8 cellular contexts compared by ENCODE assay signal in the genomic region with DNA sequence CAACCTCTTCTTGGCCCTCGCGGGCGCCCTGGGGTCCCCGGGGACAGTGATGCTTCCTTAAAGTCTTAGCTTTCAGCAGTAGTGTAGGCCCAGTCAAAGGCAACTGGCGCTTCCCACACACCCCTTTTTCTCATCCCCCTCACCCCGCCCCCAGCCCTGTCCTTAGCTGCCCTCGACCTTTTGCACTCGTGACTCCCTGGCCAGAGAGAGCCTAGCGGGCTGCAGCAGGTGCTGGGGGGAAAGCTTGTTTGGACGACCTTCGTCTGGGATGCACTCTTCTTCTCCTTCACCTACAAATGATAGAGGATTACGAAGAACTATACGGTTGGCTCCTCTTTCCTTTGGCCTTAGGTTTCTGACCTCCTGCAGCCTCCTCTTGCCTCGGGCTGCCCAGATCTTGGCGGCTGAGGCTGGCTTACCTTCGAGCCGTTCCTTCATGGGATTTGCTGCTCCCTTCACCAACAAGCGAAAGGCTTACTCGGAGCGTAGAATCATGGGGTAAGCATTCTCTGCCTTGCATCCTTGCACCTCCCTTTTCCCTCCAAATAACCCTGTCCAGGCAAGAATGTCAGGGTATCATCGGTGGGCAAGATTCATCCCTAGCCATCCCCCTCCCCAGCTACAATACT. TPM values are rescaled to one million over a fixed set of nuclear protein-coding genes. Genes with fewer than 3 reads are reported as not detected.
DNase-seq lines count a peak whose midpoint lies in the region; ATAC-seq and TF ChIP-seq lines count a peak whose summit lies in the region.

No MANE protein-coding gene starts in this region.

- H3K4me1 Mint-ChIP-seq in natural killer cell, result peaks cover 9 to 20% of the 10 kb centered on the region in 2 donors

- no peaks in the 10 kb centered on the region for H3K79me2 ChIP-seq in PC-3 (ENCODE audit: low read length)

- no peaks in the 10 kb centered on the region for H3K27me3 Mint-ChIP-seq in natural killer cell (ENCODE audit: low read depth in 2 of 2)

- H3K9me2 ChIP-seq in PC-3 (replicated peaks; ENCODE audit: low read length), result no peaks in the 10 kb centered on the region

- H3K4me3 ChIP-seq in PC-3 (ENCODE audit: low read length) (peak overlapping the region; percentile 93), epithelial cell of esophagus (ENCODE audit: low read length) (peak overlapping the region; percentile 75)

- peak overlapping the region; percentile 96 for H2AFZ ChIP-seq in PC-3 (ENCODE audit: low read length)

- CTCF ChIA-PET in PC-3 (lab: Charles Lee), result interaction anchor here (0.5 to 1.6 kb wide), 2 partner anchors 9 to 860 kb away, joined by 3 to 11 read pairs; a partner anchor contains a TSS

- TF ChIP-seq CTCF in C4-2B (conservative IDR thresholded peaks at IDR 0.05) (no peak), PC-3 (conservative IDR thresholded peaks at IDR 0.05; ENCODE audit: low read depth, low read length) (no peak), epithelial cell of esophagus (IDR thresholded peaks at IDR 0.05; ENCODE audit: insufficient read depth, low read depth, low read length, missing control alignments) (no peak), natural killer cell (IDR thresholded peaks at IDR 0.05) (no peak)

- BruUV-seq in PC-3 (replicated peaks; lab: Mats Ljungman, UMichigan), result no TSS peak

- H3K27ac Mint-ChIP-seq in natural killer cell, result peak overlapping the region; percentile 94 to 95

- no peaks in the 10 kb centered on the region for H3K9me3 Mint-ChIP-seq in natural killer cell

- H3K9me3 ChIP-seq in PC-3 (ENCODE audit: low read length), result no peaks in the 10 kb centered on the region

- H3K4me2 ChIP-seq in PC-3 (ENCODE audit: low read length), result peak overlapping the region; percentile 96

- H4K20me1 ChIP-seq in PC-3 (ENCODE audit: low read length), result no peaks in the 10 kb centered on the region

- no peaks in the 10 kb centered on the region for H3K36me3 Mint-ChIP-seq in natural killer cell

- intact Hi-C loops in PC-3 (cut with micrococcal nuclease) (loop anchor here (5.0 kb wide), 1 partner anchor 45 kb away; a partner anchor contains a TSS), natural killer cell (cut with micrococcal nuclease) (loop anchor here (2.0 kb wide), 2 partner anchors 33 to 67 kb away; a partner anchor contains a TSS)

- peaks cover 14% of the 10 kb centered on the region; the same call in 1 of the 2 replicates for H3K36me3 ChIP-seq in PC-3 (ENCODE audit: low read depth, low read length)

- ATAC-seq in GM21619 (IDR thresholded peaks at IDR 0.05; ENCODE audit: unreplicated experiment) (peak; percentile 6), PC-3 (no peak; the same call in 1 of the 2 replicates), natural killer cell (no peak)

- peak overlapping the region; percentile 74; the same call in 1 of the 2 replicates for H3K9ac ChIP-seq in PC-3 (ENCODE audit: low read length)

- POLR2A ChIA-PET in PC-3 (lab: Charles Lee; ENCODE audit: unreplicated experiment), result no interaction called here

- DNase-seq in PC-3 (no peak), epithelial cell of esophagus (ENCODE audit: low read depth) (no peak), natural killer cell (no peak), NOMO-1 treated with DMSO at 0.1 percent for 48 hours (lab: John Stamatoyannopoulos, UW; ENCODE audit: unreplicated experiment) (no peak)
- DNase-seq in stimulated activated naive CD4-positive, alpha-beta T cell (lab: John Stamatoyannopoulos, UW), result no peak
- no peak for DNase-seq in effector CD4-positive, alpha-beta T cell

- no peaks in the 10 kb centered on the region for H3K4me1 ChIP-seq in PC-3 (ENCODE audit: insufficient read depth, low read length)

- no peaks in the 10 kb centered on the region for H3F3A ChIP-seq in PC-3 (ENCODE audit: low read length, unreplicated experiment)

- H3K27me3 ChIP-seq in PC-3 (ENCODE audit: low read length), result no peaks in the 10 kb centered on the region

- peak overlapping the region; percentile 59 for H3K27ac ChIP-seq in C4-2B
- no peak overlapping the region for H3K27ac ChIP-seq in PC-3 (ENCODE audit: low read length)

- peak overlapping the region; percentile 95 for H3K4me3 Mint-ChIP-seq in natural killer cell

RNA-seq across cellular contexts. Expression of a gene that starts 0.8 kb away (rescaled TPM):
- 9.2 and 9.8 TPM in 2 replicates for total RNA-seq in PC-3 (2014; rRNA removed)
- total RNA-seq in natural killer cell, result 10 to 100 TPM; 27.2 to 37.9 (median 30.2) TPM

RNA-seq across cellular contexts. Expression of a gene that starts 9.4 kb away (rescaled TPM):
- 19.1 and 26.7 TPM in 2 replicates for total RNA-seq in PC-3 (2014; rRNA removed)
- 10 to 100 TPM; 34.1 to 52.2 (median 51.4) TPM for total RNA-seq in natural killer cell

RNA-seq across cellular contexts. Expression of a gene that starts 32.6 kb away (rescaled TPM):
- 182 and 199 TPM in 2 replicates for total RNA-seq in PC-3 (2014; rRNA removed)
- 100 to 1,000 TPM; 185 to 190 (median 188) TPM for total RNA-seq in natural killer cell

RNA-seq across cellular contexts. Expression of a gene that starts 37.7 kb away (rescaled TPM):
- total RNA-seq in PC-3 (2014; rRNA removed) (0.18 TPM in 1 of 2 replicates, not detected in the other), natural killer cell (1 to 10 TPM in 1 of 3 donors, under 1 TPM in 2; 0.70 to 1.4 (median 0.71) TPM)

RNA-seq across cellular contexts. Expression of a gene that starts 43.4 kb away (rescaled TPM):
- 91.6 and 98.6 TPM in 2 replicates for total RNA-seq in PC-3 (2014; rRNA removed)
- total RNA-seq in natural killer cell, result 10 to 100 TPM; 21.6 to 23.4 (median 22.6) TPM
